14 cellular contexts compared by ENCODE assay signal in genomic region chr9:128102196-128102595, GRCh38. TPM values are rescaled to one million over a fixed set of nuclear protein-coding genes. Genes with fewer than 3 reads are reported as not detected.
DNase-seq lines count a peak whose midpoint lies in the region; ATAC-seq, FAIRE-seq and TF ChIP-seq lines count a peak whose summit lies in the region.
"Had no signal": no experiment of that assay in that cellular context is flagged by ENCODE, and none has a peak within 500 bp of the region (broad histone marks: within the 10 kb centered on the region; RNA-seq: fewer than 3 reads in every experiment).

No MANE protein-coding gene starts in this region.

- H3K9ac ChIP-seq in K562 (ENCODE audit: insufficient read depth in 1 of 2, low read depth in 2 of 2, low read length in 2 of 2) (no peak overlapping the region), mucosa of stomach (ENCODE audit: low read length) (peak overlapping the region; percentile 44)

- POLR2A ChIA-PET in activated CD4-positive, alpha-beta memory T cell treated with anti-CD3 and anti-CD28 coated beads for 36 hours (lab: Charles Lee): no interaction called here
- POLR2A ChIA-PET in activated CD4-positive, alpha-beta memory T cell treated with anti-CD3 and anti-CD28 coated beads, Interleukin-2, amount 10 ng/mL, durations not matched to agents 7 days and 5 days (lab: Charles Lee): interaction anchor here (2.6 kb wide), 1 partner anchor 8 kb away, joined by 9 read pairs; no protein-coding TSS in a partner anchor
- POLR2A ChIA-PET in K562 (lab: Yijun Ruan, JAX): interaction anchor here (0.6 to 1.5 kb wide), 5 partner anchors 8 to 187 kb away, joined by 3 to 4 read pairs (median 3); no protein-coding TSS in a partner anchor

- H3K36me3 Mint-ChIP-seq in activated CD4-positive, alpha-beta memory T cell treated with anti-CD3 and anti-CD28 coated beads for 36 hours: peaks cover 33% of the 10 kb centered on the region
- H3K36me3 Mint-ChIP-seq in activated CD4-positive, alpha-beta memory T cell treated with anti-CD3 and anti-CD28 coated beads, Interleukin-2, amount 10 ng/mL, durations not matched to agents 7 days and 5 days (ENCODE audit: low read depth): peaks cover 49% of the 10 kb centered on the region
- H3K36me3 Mint-ChIP-seq in stimulated activated naive B cell treated with anti-CD40 and anti-IgM and Interleukin-4, amounts not matched to agents 10 μg/mL and 1 μg/mL and 100 μg/mL, for 72 hours: peaks cover 55 to 62% of the 10 kb centered on the region in 2 donors

- no peak for ATAC-seq in K562
- ATAC-seq in stimulated activated naive B cell treated with anti-CD40 and anti-IgM and Interleukin-4, amounts not matched to agents 10 μg/mL and 1 μg/mL and 100 μg/mL, for 72 hours (replicated peaks): no peak
- ATAC-seq in GM21515 (IDR thresholded peaks at IDR 0.05; ENCODE audit: unreplicated experiment): no peak

- no peak overlapping the region for H2AFZ ChIP-seq in K562 (ENCODE audit: low read depth, low read length)

- 0 out of 2 replicates have a peak, but pooled peaks cover 10% of the 10 kb centered on the region for H4K20me1 ChIP-seq in K562 (replicated peaks; ENCODE audit: control insufficient read depth, insufficient read depth, low read length)

- H3K4me1 Mint-ChIP-seq in activated CD4-positive, alpha-beta memory T cell treated with anti-CD3 and anti-CD28 coated beads for 36 hours (ENCODE audit: low read depth): peaks cover 50% of the 10 kb centered on the region
- peaks cover 59% of the 10 kb centered on the region for H3K4me1 Mint-ChIP-seq in activated CD4-positive, alpha-beta memory T cell treated with anti-CD3 and anti-CD28 coated beads, Interleukin-2, amount 10 ng/mL, durations not matched to agents 7 days and 5 days
- peaks cover 26 to 48% of the 10 kb centered on the region in 2 donors for H3K4me1 Mint-ChIP-seq in stimulated activated naive B cell treated with anti-CD40 and anti-IgM and Interleukin-4, amounts not matched to agents 10 μg/mL and 1 μg/mL and 100 μg/mL, for 72 hours

- no peaks in the 10 kb centered on the region for H3K27me3 Mint-ChIP-seq in activated CD4-positive, alpha-beta memory T cell treated with anti-CD3 and anti-CD28 coated beads for 36 hours
- H3K27me3 Mint-ChIP-seq in activated CD4-positive, alpha-beta memory T cell treated with anti-CD3 and anti-CD28 coated beads, Interleukin-2, amount 10 ng/mL, durations not matched to agents 7 days and 5 days: no peaks in the 10 kb centered on the region
- no peaks in the 10 kb centered on the region for H3K27me3 Mint-ChIP-seq in stimulated activated naive B cell treated with anti-CD40 and anti-IgM and Interleukin-4, amounts not matched to agents 10 μg/mL and 1 μg/mL and 100 μg/mL, for 72 hours

- no peak for TF ChIP-seq POLR2A in K562 (conservative IDR thresholded peaks at IDR 0.05)

- no peak overlapping the region for H3K4me3 Mint-ChIP-seq in activated CD4-positive, alpha-beta memory T cell treated with anti-CD3 and anti-CD28 coated beads for 36 hours
- H3K4me3 Mint-ChIP-seq in activated CD4-positive, alpha-beta memory T cell treated with anti-CD3 and anti-CD28 coated beads, Interleukin-2, amount 10 ng/mL, durations not matched to agents 7 days and 5 days: no peak overlapping the region
- no peak overlapping the region for H3K4me3 Mint-ChIP-seq in stimulated activated naive B cell treated with anti-CD40 and anti-IgM and Interleukin-4, amounts not matched to agents 10 μg/mL and 1 μg/mL and 100 μg/mL, for 72 hours

- H3K36me3 ChIP-seq in K562 (ENCODE audit: control insufficient read depth, insufficient read depth, low read length): peaks cover 91% of the 10 kb centered on the region
- peaks cover 28% of the 10 kb centered on the region for H3K36me3 ChIP-seq in mucosa of stomach (ENCODE audit: control insufficient read depth, insufficient read depth, low read length)

- no peak overlapping the region for H3K27ac ChIP-seq in K562 (ENCODE audit: extremely low read depth, low read depth, low read length)

- FAIRE-seq in K562 (lab: Jason Lieb, UNC): no peak
- FAIRE-seq: A204.1, G401.6 had no signal

- H3K27me3 ChIP-seq in K562 (ENCODE audit: control insufficient read depth in 2 of 2, insufficient read depth in 2 of 2, low read length in 2 of 2) (no peaks in the 10 kb centered on the region), mucosa of stomach (ENCODE audit: control insufficient read depth, insufficient read depth, low read length) (no peaks in the 10 kb centered on the region)

- H3K4me3 ChIP-seq in K562 (no peak overlapping the region), mucosa of stomach (ENCODE audit: low read length) (no peak overlapping the region)

- no peak for DNase-seq in activated CD4-positive, alpha-beta memory T cell treated with anti-CD3 and anti-CD28 coated beads for 36 hours
- DNase-seq in activated CD4-positive, alpha-beta memory T cell treated with anti-CD3 and anti-CD28 coated beads, Interleukin-2, amount 10 ng/mL, durations not matched to agents 7 days and 5 days: no peak
- DNase-seq in K562 (ENCODE audit: extremely low read depth in 1 of 4, low spot score in 3 of 4) (no peak), NCI-H1417 (lab: John Stamatoyannopoulos, UW) (no peak), NCI-H2196 (lab: John Stamatoyannopoulos, UW; ENCODE audit: unreplicated experiment) (no peak)
- DNase-seq in stimulated activated naive B cell treated with anti-CD40 and anti-IgM and Interleukin-4, amounts not matched to agents 10 μg/mL and 1 μg/mL and 100 μg/mL, for 72 hours: no peak
- DNase-seq: activated CD4-positive, alpha-beta T cell treated with anti-CD3 and anti-CD28 coated beads, Interleukin-2, amount 50 U/mL, for 1 hour; NK-92 treated with Interleukin-12 subunit alpha and Interleukin-12 subunit beta, amount 100 ng/mL, for 24 hours; stimulated activated CD4-positive, alpha-beta T cell treated with anti-CD3 and anti-CD28 coated beads, Interleukin-1b, Interleukin-23, amount 100 ng/mL, for 48 hours; trophoblast cell had no signal

- WGBS in K562 (ENCODE audit: insufficient coverage, low coverage, missing lambda C conversion rate): 90% methylated on average over 12 of the region's 13 CpGs

- in situ Hi-C loops in K562 (cut with MboI): no loop called here

- no peaks in the 10 kb centered on the region for H3K9me3 Mint-ChIP-seq in activated CD4-positive, alpha-beta memory T cell treated with anti-CD3 and anti-CD28 coated beads for 36 hours
- no peaks in the 10 kb centered on the region for H3K9me3 Mint-ChIP-seq in activated CD4-positive, alpha-beta memory T cell treated with anti-CD3 and anti-CD28 coated beads, Interleukin-2, amount 10 ng/mL, durations not matched to agents 7 days and 5 days
- no peaks in the 10 kb centered on the region for H3K9me3 Mint-ChIP-seq in stimulated activated naive B cell treated with anti-CD40 and anti-IgM and Interleukin-4, amounts not matched to agents 10 μg/mL and 1 μg/mL and 100 μg/mL, for 72 hours

- H3K27ac Mint-ChIP-seq in activated CD4-positive, alpha-beta memory T cell treated with anti-CD3 and anti-CD28 coated beads for 36 hours: peak overlapping the region; percentile 52
- H3K27ac Mint-ChIP-seq in activated CD4-positive, alpha-beta memory T cell treated with anti-CD3 and anti-CD28 coated beads, Interleukin-2, amount 10 ng/mL, durations not matched to agents 7 days and 5 days: no peak overlapping the region
- peak overlapping the region; percentile 69 for H3K27ac Mint-ChIP-seq in stimulated activated naive B cell treated with anti-CD40 and anti-IgM and Interleukin-4, amounts not matched to agents 10 μg/mL and 1 μg/mL and 100 μg/mL, for 72 hours

- no peak for TF ChIP-seq EP300 in K562 (IDR thresholded peaks at IDR 0.05; ENCODE audit: low read length)

- no peaks in the 10 kb centered on the region for H3K9me1 ChIP-seq in K562 (ENCODE audit: control insufficient read depth, insufficient read depth, low read length)

- no peak for TF ChIP-seq CTCF in K562 (IDR thresholded peaks at IDR 0.05 in 2 of 3, conservative IDR thresholded peaks at IDR 0.05 in 1 of 3; ENCODE audit: insufficient read depth in 2 of 3, low read depth in 1 of 3, low read length in 3 of 3)

- BruUV-seq in K562 (replicated peaks; lab: Mats Ljungman, UMichigan): no TSS peak

- intact Hi-C loops in activated CD4-positive, alpha-beta memory T cell treated with anti-CD3 and anti-CD28 coated beads for 36 hours (cut with micrococcal nuclease): no loop called here
- intact Hi-C loops in K562 (cut with micrococcal nuclease): no loop called here

- H3K4me1 ChIP-seq in K562 (replicated peaks in 1 of 2; ENCODE audit: control insufficient read depth in 2 of 2, insufficient read depth in 2 of 2, low read length in 2 of 2): peaks cover 36 to 71% of the 10 kb centered on the region in 2 experiments
- H3K4me1 ChIP-seq in mucosa of stomach (ENCODE audit: control insufficient read depth, insufficient read depth, low read length): peaks cover 87% of the 10 kb centered on the region

- CTCF ChIA-PET in activated CD4-positive, alpha-beta memory T cell treated with anti-CD3 and anti-CD28 coated beads for 36 hours (lab: Charles Lee): interaction anchor here (1.0 to 5.3 kb wide), 4 partner anchors 8 to 17 kb away, joined by 3 to 31 read pairs (median 8); no protein-coding TSS in a partner anchor
- CTCF ChIA-PET in activated CD4-positive, alpha-beta memory T cell treated with anti-CD3 and anti-CD28 coated beads, Interleukin-2, amount 10 ng/mL, durations not matched to agents 7 days and 5 days (lab: Charles Lee): interaction anchor here (0.6 kb wide), 1 partner anchor 40 kb away, joined by 3 read pairs; no protein-coding TSS in a partner anchor
- CTCF ChIA-PET in K562 (lab: Yijun Ruan, JAX; ENCODE audit: low intra/inter-chr PET ratio): no interaction called here

- H3K79me2 ChIP-seq in K562 (ENCODE audit: control insufficient read depth, insufficient read depth, low read length): peaks cover 49% of the 10 kb centered on the region

- no peaks in the 10 kb centered on the region for H3K9me3 ChIP-seq in K562 (replicated peaks; ENCODE audit: control insufficient read depth, insufficient read depth, low read depth, low read length)
- H3K9me3 ChIP-seq in mucosa of stomach (ENCODE audit: control insufficient read depth, low read length): no peaks in the 10 kb centered on the region

- no peak overlapping the region for H3K4me2 ChIP-seq in K562 (ENCODE audit: insufficient read depth, low read length)

- TF ChIP-seq RAD21 in K562 (CRISPR knock-in tag; conservative IDR thresholded peaks at IDR 0.05 in 1 of 2, IDR thresholded peaks at IDR 0.05 in 1 of 2): no peak

RNA-seq across cellular contexts. Expression of gene PTGES2, which starts 25.3 kb away (rescaled TPM):
- total RNA-seq in activated CD4-positive, alpha-beta memory T cell treated with anti-CD3 and anti-CD28 coated beads for 36 hours: 10 to 100 TPM; 43.4 to 43.6 TPM
- total RNA-seq in activated CD4-positive, alpha-beta memory T cell treated with anti-CD3 and anti-CD28 coated beads, Interleukin-2, amount 10 ng/mL, durations not matched to agents 7 days and 5 days: 10 to 100 TPM; 35.6 to 38.1 TPM
- 91.2 and 285 TPM in 2 replicates for total RNA-seq in K562 (2011; cell fraction: chromatin; rRNA removed; ENCODE audit: low replicate concordance)
- total RNA-seq in K562 (2011; cell fraction: nucleolus; rRNA removed): 223 and 287 TPM in 2 replicates
- total RNA-seq in K562 (2011; cell fraction: nucleoplasm; rRNA removed): 132 and 134 TPM in 2 replicates
- total RNA-seq in K562 (2014; rRNA removed) (196 and 257 TPM in 2 replicates), K562 (2014; rRNA removed; fragmentation: Illumina TruSeq; extraction: Trizol) (34.3 and 50.3 TPM in 2 replicates), K562 (2015; rRNA removed; fragmentation: Illumina TruSeq; extraction: Trizol) (98.9 and 102 TPM in 2 replicates), K562 (2021) (135 and 137 TPM in 2 replicates)
- polyA plus RNA-seq in K562 (2011; rRNA removed) (90.1 and 106 TPM in 2 replicates), K562 (2014; fragmentation: Illumina TruSeq; extraction: Trizol) (89.2 and 128 TPM in 2 replicates), K562 (2014; fragmentation: Nextera tagmentation; extraction: Ambion mirVana) (1 to 10 TPM; 2.4 to 6.2 TPM), K562 (2014; rRNA removed) (128 and 149 TPM in 2 replicates)
- polyA plus RNA-seq in K562 (2011; cell fraction: cytosol; rRNA removed): 92.2 and 177 TPM in 2 replicates
- 244 and 370 TPM in 2 replicates for polyA plus RNA-seq in K562 (2011; cell fraction: nucleus; rRNA removed)
- 94.0 and 96.2 TPM in 2 replicates for polyA plus RNA-seq in K562 (2012)
- polyA minus RNA-seq in K562 (2011; rRNA and poly(A)+ RNA removed): 49.5 and 74.8 TPM in 2 replicates
- 57.2 and 75.5 TPM in 2 replicates for polyA minus RNA-seq in K562 (2011; cell fraction: cytosol; rRNA and poly(A)+ RNA removed)
- 73.1 and 77.3 TPM in 2 replicates for polyA minus RNA-seq in K562 (2011; cell fraction: nucleus; rRNA and poly(A)+ RNA removed)

RNA-seq across cellular contexts. Expression of gene SLC25A25, which starts 34.2 kb away (rescaled TPM):
- total RNA-seq in activated CD4-positive, alpha-beta memory T cell treated with anti-CD3 and anti-CD28 coated beads for 36 hours: 10 to 100 TPM; 17.1 to 17.3 TPM
- total RNA-seq in activated CD4-positive, alpha-beta memory T cell treated with anti-CD3 and anti-CD28 coated beads, Interleukin-2, amount 10 ng/mL, durations not matched to agents 7 days and 5 days: 10 to 100 TPM; 21.3 to 22.2 TPM
- total RNA-seq in K562 (2011; cell fraction: chromatin; rRNA removed; ENCODE audit: low replicate concordance): 56.5 and 74.4 TPM in 2 replicates
- 41.5 and 42.5 TPM in 2 replicates for total RNA-seq in K562 (2011; cell fraction: nucleolus; rRNA removed)
- total RNA-seq in K562 (2011; cell fraction: nucleoplasm; rRNA removed): 26.8 and 33.4 TPM in 2 replicates
- total RNA-seq in K562 (2014; rRNA removed) (35.9 and 39.5 TPM in 2 replicates), K562 (2014; rRNA removed; fragmentation: Illumina TruSeq; extraction: Trizol) (19.0 and 19.3 TPM in 2 replicates), K562 (2015; rRNA removed; fragmentation: Illumina TruSeq; extraction: Trizol) (23.2 and 25.1 TPM in 2 replicates), K562 (2021) (30.1 and 30.7 TPM in 2 replicates)
- polyA plus RNA-seq in K562 (2011; rRNA removed) (21.7 and 26.7 TPM in 2 replicates), K562 (2014; fragmentation: Illumina TruSeq; extraction: Trizol) (18.7 and 25.2 TPM in 2 replicates), K562 (2014; fragmentation: Nextera tagmentation; extraction: Ambion mirVana) (under 1 TPM; 0.07 to 0.10 TPM), K562 (2014; rRNA removed) (27.2 and 31.0 TPM in 2 replicates)
- 20.4 and 25.8 TPM in 2 replicates for polyA plus RNA-seq in K562 (2011; cell fraction: cytosol; rRNA removed)
- 29.9 and 44.4 TPM in 2 replicates for polyA plus RNA-seq in K562 (2011; cell fraction: nucleus; rRNA removed)
- 20.5 and 23.5 TPM in 2 replicates for polyA plus RNA-seq in K562 (2012)
- polyA minus RNA-seq in K562 (2011; rRNA and poly(A)+ RNA removed): 21.0 and 28.2 TPM in 2 replicates
- 14.7 and 16.8 TPM in 2 replicates for polyA minus RNA-seq in K562 (2011; cell fraction: cytosol; rRNA and poly(A)+ RNA removed)
- polyA minus RNA-seq in K562 (2011; cell fraction: nucleus; rRNA and poly(A)+ RNA removed): 14.8 and 20.9 TPM in 2 replicates

RNA-seq across cellular contexts. Expression of gene NAIF1, which starts 35.1 kb away (rescaled TPM):
- total RNA-seq in activated CD4-positive, alpha-beta memory T cell treated with anti-CD3 and anti-CD28 coated beads for 36 hours: 10 to 100 TPM; 10.2 to 14.5 TPM
- 10 to 100 TPM; 12.0 to 14.1 TPM for total RNA-seq in activated CD4-positive, alpha-beta memory T cell treated with anti-CD3 and anti-CD28 coated beads, Interleukin-2, amount 10 ng/mL, durations not matched to agents 7 days and 5 days
- total RNA-seq in K562 (2011; cell fraction: chromatin; rRNA removed; ENCODE audit: low replicate concordance): 14.2 and 31.0 TPM in 2 replicates
- total RNA-seq in K562 (2011; cell fraction: nucleolus; rRNA removed): 27.1 and 29.7 TPM in 2 replicates
- total RNA-seq in K562 (2011; cell fraction: nucleoplasm; rRNA removed): 19.1 and 19.8 TPM in 2 replicates
- total RNA-seq in K562 (2014; rRNA removed) (21.3 and 27.6 TPM in 2 replicates), K562 (2014; rRNA removed; fragmentation: Illumina TruSeq; extraction: Trizol) (15.8 and 16.2 TPM in 2 replicates), K562 (2015; rRNA removed; fragmentation: Illumina TruSeq; extraction: Trizol) (15.9 and 17.4 TPM in 2 replicates), K562 (2021) (23.1 and 26.6 TPM in 2 replicates)
- polyA plus RNA-seq in K562 (2011; rRNA removed) (17.2 and 21.5 TPM in 2 replicates), K562 (2014; fragmentation: Illumina TruSeq; extraction: Trizol) (16.3 and 16.9 TPM in 2 replicates), K562 (2014; fragmentation: Nextera tagmentation; extraction: Ambion mirVana) (1 to 10 TPM; 4.8 to 5.3 TPM), K562 (2014; rRNA removed) (17.7 and 17.8 TPM in 2 replicates)
- 24.4 and 26.5 TPM in 2 replicates for polyA plus RNA-seq in K562 (2011; cell fraction: cytosol; rRNA removed)
- polyA plus RNA-seq in K562 (2011; cell fraction: nucleus; rRNA removed): 17.1 and 20.0 TPM in 2 replicates
- 16.5 and 19.9 TPM in 2 replicates for polyA plus RNA-seq in K562 (2012)
- 14.9 and 19.6 TPM in 2 replicates for polyA minus RNA-seq in K562 (2011; rRNA and poly(A)+ RNA removed)
- polyA minus RNA-seq in K562 (2011; cell fraction: cytosol; rRNA and poly(A)+ RNA removed): 14.2 and 26.5 TPM in 2 replicates
- 6.3 and 7.7 TPM in 2 replicates for polyA minus RNA-seq in K562 (2011; cell fraction: nucleus; rRNA and poly(A)+ RNA removed)

RNA-seq across cellular contexts. Expression of gene LCN2, which starts 47.1 kb away (rescaled TPM):
- not detected for total RNA-seq in activated CD4-positive, alpha-beta memory T cell treated with anti-CD3 and anti-CD28 coated beads for 36 hours
- total RNA-seq in activated CD4-positive, alpha-beta memory T cell treated with anti-CD3 and anti-CD28 coated beads, Interleukin-2, amount 10 ng/mL, durations not matched to agents 7 days and 5 days: not detected
- total RNA-seq in K562 (2011; cell fraction: chromatin; rRNA removed; ENCODE audit: low replicate concordance): 0.58 and 2.0 TPM in 2 replicates
- 1.1 and 1.3 TPM in 2 replicates for total RNA-seq in K562 (2011; cell fraction: nucleolus; rRNA removed)
- total RNA-seq in K562 (2011; cell fraction: nucleoplasm; rRNA removed): 1.7 TPM in 1 of 2 replicates, not detected in the other
- 0.20 and 0.54 TPM in 2 replicates for total RNA-seq in K562 (2014; rRNA removed)
- total RNA-seq in K562 (2014; rRNA removed; fragmentation: Illumina TruSeq; extraction: Trizol): 0.47 TPM in 1 of 2 replicates, not detected in the other
- not detected in 2 replicates for total RNA-seq in K562 (2015; rRNA removed; fragmentation: Illumina TruSeq; extraction: Trizol)
- 0.40 and 0.72 TPM in 2 replicates for total RNA-seq in K562 (2021)
- 0.60 and 1.2 TPM in 2 replicates for polyA plus RNA-seq in K562 (2011; rRNA removed)
- polyA plus RNA-seq in K562 (2011; cell fraction: cytosol; rRNA removed): 0.40 and 0.69 TPM in 2 replicates
- polyA plus RNA-seq in K562 (2011; cell fraction: nucleus; rRNA removed): 3.3 and 4.8 TPM in 2 replicates
- polyA plus RNA-seq in K562 (2012): 0.16 and 0.37 TPM in 2 replicates
- 0.22 and 1.0 TPM in 2 replicates for polyA plus RNA-seq in K562 (2014; fragmentation: Illumina TruSeq; extraction: Trizol)
- under 1 TPM; 0.10 to 0.11 TPM for polyA plus RNA-seq in K562 (2014; fragmentation: Nextera tagmentation; extraction: Ambion mirVana)
- polyA plus RNA-seq in K562 (2014; rRNA removed): 0.21 and 0.65 TPM in 2 replicates
- polyA minus RNA-seq in K562 (2011; rRNA and poly(A)+ RNA removed): 1.2 and 1.4 TPM in 2 replicates
- not detected in 2 replicates for polyA minus RNA-seq in K562 (2011; cell fraction: cytosol; rRNA and poly(A)+ RNA removed)
- polyA minus RNA-seq in K562 (2011; cell fraction: nucleus; rRNA and poly(A)+ RNA removed): not detected in 2 replicates

RNA-seq across cellular contexts. Expression of gene BBLN, which starts 57.9 kb away (rescaled TPM):
- total RNA-seq in activated CD4-positive, alpha-beta memory T cell treated with anti-CD3 and anti-CD28 coated beads for 36 hours: 10 to 100 TPM; 86.9 to 90.1 TPM
- 10 to 100 TPM; 91.3 to 94.1 TPM for total RNA-seq in activated CD4-positive, alpha-beta memory T cell treated with anti-CD3 and anti-CD28 coated beads, Interleukin-2, amount 10 ng/mL, durations not matched to agents 7 days and 5 days
- 24.5 and 53.9 TPM in 2 replicates for total RNA-seq in K562 (2011; cell fraction: chromatin; rRNA removed; ENCODE audit: low replicate concordance)
- 72.0 and 78.0 TPM in 2 replicates for total RNA-seq in K562 (2011; cell fraction: nucleolus; rRNA removed)
- 65.8 and 106 TPM in 2 replicates for total RNA-seq in K562 (2011; cell fraction: nucleoplasm; rRNA removed)
- total RNA-seq in K562 (2014; rRNA removed) (331 and 433 TPM in 2 replicates), K562 (2014; rRNA removed; fragmentation: Illumina TruSeq; extraction: Trizol) (11.5 and 11.9 TPM in 2 replicates), K562 (2015; rRNA removed; fragmentation: Illumina TruSeq; extraction: Trizol) (109 and 123 TPM in 2 replicates), K562 (2021) (172 and 177 TPM in 2 replicates)
- polyA plus RNA-seq in K562 (2011; rRNA removed) (87.1 and 125 TPM in 2 replicates), K562 (2014; fragmentation: Illumina TruSeq; extraction: Trizol) (30.1 and 181 TPM in 2 replicates), K562 (2014; fragmentation: Nextera tagmentation; extraction: Ambion mirVana) (10 to 100 TPM in 1 of 2 experiments, 1 to 10 TPM in 1; 4.2 to 13.7 TPM), K562 (2014; rRNA removed) (191 and 213 TPM in 2 replicates)
- polyA plus RNA-seq in K562 (2011; cell fraction: cytosol; rRNA removed): 256 and 738 TPM in 2 replicates
- polyA plus RNA-seq in K562 (2011; cell fraction: nucleus; rRNA removed): 139 and 249 TPM in 2 replicates
- polyA plus RNA-seq in K562 (2012): 180 and 393 TPM in 2 replicates
- polyA minus RNA-seq in K562 (2011; rRNA and poly(A)+ RNA removed): 19.8 and 21.1 TPM in 2 replicates
- polyA minus RNA-seq in K562 (2011; cell fraction: cytosol; rRNA and poly(A)+ RNA removed): 74.5 and 112 TPM in 2 replicates
- polyA minus RNA-seq in K562 (2011; cell fraction: nucleus; rRNA and poly(A)+ RNA removed): 29.6 and 47.0 TPM in 2 replicates
